ENCODE assay signal across 15 cellular contexts in the genomic region with DNA sequence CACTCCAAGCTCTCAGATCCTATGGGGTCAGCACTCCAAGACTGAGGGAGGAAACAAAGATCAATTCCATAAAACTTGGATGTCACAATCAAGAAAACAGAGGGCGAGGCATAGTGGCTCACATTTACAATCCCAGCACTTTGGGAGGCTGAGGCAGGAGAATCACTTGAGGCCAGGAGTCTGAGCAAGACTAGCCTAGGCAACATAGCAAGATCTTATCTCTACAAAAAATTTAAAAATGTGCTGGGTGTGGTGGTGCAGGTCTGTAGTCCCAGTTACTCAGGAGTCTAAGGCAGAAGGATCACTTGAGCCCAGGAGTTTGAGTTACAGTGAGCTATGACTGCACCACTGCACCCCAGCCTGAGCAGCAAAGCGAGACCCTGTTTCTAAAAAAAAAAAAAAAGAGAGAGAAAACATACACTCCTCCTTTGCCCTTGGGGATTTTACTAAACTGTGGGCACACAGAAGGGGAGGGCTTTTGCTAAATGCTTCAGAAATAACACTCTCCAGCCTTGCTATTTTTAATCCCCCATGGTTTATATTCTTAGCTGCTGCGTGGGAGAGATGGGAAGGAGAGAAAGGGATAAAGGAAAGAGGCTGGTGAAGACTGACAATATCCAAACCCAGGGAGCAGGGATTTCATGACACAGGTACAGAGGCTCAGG. TPM values are rescaled to one million over a fixed set of nuclear protein-coding genes. Genes with fewer than 3 reads are reported as not detected.
A peak's percentile ranks its signal among the peaks of the same experiment; 100 is the strongest.
DNase-seq lines count a peak whose midpoint lies in the region; ATAC-seq, FAIRE-seq and TF ChIP-seq lines count a peak whose summit lies in the region.
"Had no signal": no experiment of that assay in that cellular context is flagged by ENCODE, and none has a peak within 500 bp of the region (broad histone marks: within the 10 kb centered on the region; RNA-seq: fewer than 3 reads in every experiment).

No MANE protein-coding gene starts in this region.

- H3K4me1 Mint-ChIP-seq in activated T-cell treated with anti-CD3 and anti-CD28 coated beads, Interleukin-2, amount 50 U/mL, for 72 hours (ENCODE audit: low read depth): peaks cover 7% of the 10 kb centered on the region
- peaks cover 9% of the 10 kb centered on the region for H3K4me1 Mint-ChIP-seq in activated T-cell treated with anti-CD3 and anti-CD28 coated beads, Interleukin-2, amount 50 U/mL, for 4 hours (ENCODE audit: low read depth)
- peaks cover 20% of the 10 kb centered on the region for H3K4me1 Mint-ChIP-seq in astrocyte (ENCODE audit: low read depth, unreplicated experiment)
- no peaks in the 10 kb centered on the region for H3K4me1 Mint-ChIP-seq in progenitor cell of endocrine pancreas (ENCODE audit: low read depth)

- H3K4me3 ChIP-seq in astrocyte (ENCODE audit: insufficient read depth, low read depth, low read length) (no peak overlapping the region), mesodermal cell (ENCODE audit: extremely low read depth, insufficient read depth, low read length, poor library complexity, severe bottlenecking) (no peak overlapping the region), upper lobe of left lung (no peak overlapping the region)
- H3K4me3 ChIP-seq: testis had no signal

- no peak overlapping the region for H3K4me3 Mint-ChIP-seq in activated T-cell treated with anti-CD3 and anti-CD28 coated beads, Interleukin-2, amount 50 U/mL, for 72 hours
- H3K4me3 Mint-ChIP-seq in activated T-cell treated with anti-CD3 and anti-CD28 coated beads, Interleukin-2, amount 50 U/mL, for 4 hours: no peak overlapping the region
- H3K4me3 Mint-ChIP-seq in astrocyte (ENCODE audit: unreplicated experiment) (no peak overlapping the region), progenitor cell of endocrine pancreas (ENCODE audit: low read depth) (no peak overlapping the region)

- peaks cover 44% of the 10 kb centered on the region for H3K79me2 ChIP-seq in astrocyte (ENCODE audit: insufficient read depth, low read length)

- peak overlapping the region; percentile 68 for H3K27ac Mint-ChIP-seq in activated T-cell treated with anti-CD3 and anti-CD28 coated beads, Interleukin-2, amount 50 U/mL, for 72 hours
- H3K27ac Mint-ChIP-seq in astrocyte (ENCODE audit: unreplicated experiment) (peak overlapping the region; percentile 53), progenitor cell of endocrine pancreas (no peak overlapping the region)

- peaks cover 27% of the 10 kb centered on the region for H3K4me1 ChIP-seq in astrocyte (ENCODE audit: insufficient read depth, low read length)
- peaks cover 23% of the 10 kb centered on the region for H3K4me1 ChIP-seq in mesodermal cell (ENCODE audit: control insufficient read depth, insufficient read depth, low read length, poor library complexity, severe bottlenecking)
- H3K4me1 ChIP-seq in upper lobe of left lung: peaks cover 14 to 26% (median 23%) of the 10 kb centered on the region in 4 donors

- H3K36me3 Mint-ChIP-seq in activated T-cell treated with anti-CD3 and anti-CD28 coated beads, Interleukin-2, amount 50 U/mL, for 72 hours (ENCODE audit: insufficient read depth in 2 of 2): peaks cover 5 to 33% of the 10 kb centered on the region in 2 donors
- H3K36me3 Mint-ChIP-seq in activated T-cell treated with anti-CD3 and anti-CD28 coated beads, Interleukin-2, amount 50 U/mL, for 4 hours (ENCODE audit: insufficient read depth): peaks cover 45% of the 10 kb centered on the region
- H3K36me3 Mint-ChIP-seq in astrocyte (ENCODE audit: low read depth, unreplicated experiment) (peaks cover 36% of the 10 kb centered on the region), progenitor cell of endocrine pancreas (ENCODE audit: insufficient read depth) (peaks cover 27% of the 10 kb centered on the region)

- no peak for ATAC-seq in activated T-cell treated with anti-CD3 and anti-CD28 coated beads, Interleukin-2, amount 50 U/mL, for 72 hours (replicated peaks in 1 of 2)
- no peak for ATAC-seq in activated T-cell treated with anti-CD3 and anti-CD28 coated beads, Interleukin-2, amount 50 U/mL, for 4 hours
- ATAC-seq in upper lobe of left lung (ENCODE audit: low FRiP score in 2 of 2) (no peak), HG03354 (IDR thresholded peaks at IDR 0.05; ENCODE audit: poor library complexity, severe bottlenecking, unreplicated experiment) (no peak)

- no peak overlapping the region for H2AFZ ChIP-seq in astrocyte (ENCODE audit: low read depth, low read length)

- H3K9me3 Mint-ChIP-seq in activated T-cell treated with anti-CD3 and anti-CD28 coated beads, Interleukin-2, amount 50 U/mL, for 72 hours: no peaks in the 10 kb centered on the region
- H3K9me3 Mint-ChIP-seq in activated T-cell treated with anti-CD3 and anti-CD28 coated beads, Interleukin-2, amount 50 U/mL, for 4 hours: no peaks in the 10 kb centered on the region
- H3K9me3 Mint-ChIP-seq in astrocyte (ENCODE audit: unreplicated experiment): no peaks in the 10 kb centered on the region
- H3K9me3 Mint-ChIP-seq in progenitor cell of endocrine pancreas (ENCODE audit: low read depth): no peaks in the 10 kb centered on the region

- H3K9me3 ChIP-seq in astrocyte (ENCODE audit: insufficient read depth, low read depth, low read length): no peaks in the 10 kb centered on the region
- H3K9me3 ChIP-seq in mesodermal cell (ENCODE audit: control insufficient read depth, low read length): no peaks in the 10 kb centered on the region
- H3K9me3 ChIP-seq in upper lobe of left lung: no peaks in the 10 kb centered on the region
- H3K9me3 ChIP-seq: testis had no signal

- 90 to 100% methylated on average over 1 of the region's 3 CpGs for WGBS in mesodermal cell (ENCODE audit: insufficient coverage in 2 of 2), 2 experiments
- 89% methylated on average over 3 of the region's 3 CpGs for WGBS in upper lobe of left lung, 2 donors

- TF ChIP-seq POLR2A in upper lobe of left lung (IDR thresholded peaks at IDR 0.05): no peak

- no peaks in the 10 kb centered on the region for H3K27me3 Mint-ChIP-seq in activated T-cell treated with anti-CD3 and anti-CD28 coated beads, Interleukin-2, amount 50 U/mL, for 72 hours (ENCODE audit: low read depth)
- H3K27me3 Mint-ChIP-seq in activated T-cell treated with anti-CD3 and anti-CD28 coated beads, Interleukin-2, amount 50 U/mL, for 4 hours (ENCODE audit: low read depth): no peaks in the 10 kb centered on the region
- H3K27me3 Mint-ChIP-seq in astrocyte (ENCODE audit: low read depth, unreplicated experiment) (no peaks in the 10 kb centered on the region), progenitor cell of endocrine pancreas (no peaks in the 10 kb centered on the region)

- H3K4me2 ChIP-seq in astrocyte (ENCODE audit: low read length): peak overlapping the region; percentile 17

- peak overlapping the region; percentile 39 for H3K9ac ChIP-seq in astrocyte (ENCODE audit: low read length)

- no peak for FAIRE-seq in astrocyte (lab: Jason Lieb, UNC)
- FAIRE-seq: endometrium had no signal

- no peak for TF ChIP-seq EP300 in upper lobe of left lung (IDR thresholded peaks at IDR 0.05)

- H3K27me3 ChIP-seq in astrocyte (ENCODE audit: insufficient read depth, low read length) (no peaks in the 10 kb centered on the region), upper lobe of left lung (no peaks in the 10 kb centered on the region)
- H3K27me3 ChIP-seq: testis had no signal

- peak overlapping the region; percentile 48 for H3K27ac ChIP-seq in astrocyte (ENCODE audit: low read depth, low read length)
- peak overlapping the region; percentile 16 for H3K27ac ChIP-seq in mesodermal cell (ENCODE audit: low read depth, low read length, severe bottlenecking)
- H3K27ac ChIP-seq in upper lobe of left lung: peak overlapping the region; percentile 9 to 76 (median 60)

- TF ChIP-seq CTCF in astrocyte (IDR thresholded peaks at IDR 0.05; ENCODE audit: insufficient read depth, low read depth, low read length) (no peak), upper lobe of left lung (IDR thresholded peaks at IDR 0.05) (no peak), progenitor cell of endocrine pancreas (IDR thresholded peaks at IDR 0.05; ENCODE audit: unreplicated experiment) (no peak)

- DNase-seq in activated T-cell treated with anti-CD3 and anti-CD28 coated beads, Interleukin-2, amount 50 U/mL, for 72 hours: no peak
- no peak for DNase-seq in activated T-cell treated with anti-CD3 and anti-CD28 coated beads, Interleukin-2, amount 50 U/mL, for 4 hours
- no peak for DNase-seq in astrocyte (ENCODE audit: low read depth)
- no peak for DNase-seq in upper lobe of left lung
- DNase-seq in stimulated activated naive CD4-positive, alpha-beta T cell treated with Interleukin-2 at 50 U/mL for 16 hours (lab: John Stamatoyannopoulos, UW): no peak
- DNase-seq in progenitor cell of endocrine pancreas (ENCODE audit: low spot score, unreplicated experiment): no peak
- DNase-seq: activated CD8-positive, alpha-beta memory T cell treated with anti-CD3 and anti-CD28 coated beads, Interleukin-2, amount 50 U/mL, for 48 hours; AML-193; left cardiac atrium; NCI-H1105 treated with DMSO at 0.1 percent for 48 hours; testis had no signal

- H3K36me3 ChIP-seq in astrocyte (ENCODE audit: insufficient read depth, low read length) (peaks cover 65% of the 10 kb centered on the region), mesodermal cell (ENCODE audit: control insufficient read depth, insufficient read depth, low read length) (peaks cover 94% of the 10 kb centered on the region), upper lobe of left lung (peaks cover 59 to 98% (median 96%) of the 10 kb centered on the region in 4 donors)

- peaks cover 46% of the 10 kb centered on the region for H4K20me1 ChIP-seq in astrocyte (ENCODE audit: insufficient read depth, low read length)

RNA-seq across cellular contexts. Expression of a gene that starts 18.1 kb away (rescaled TPM):
- total RNA-seq in activated T-cell treated with anti-CD3 and anti-CD28 coated beads, Interleukin-2, amount 50 U/mL, for 72 hours: 100 to 1,000 TPM; 152 to 163 TPM
- 100 to 1,000 TPM; 144 to 174 (median 149) TPM for total RNA-seq in activated T-cell treated with anti-CD3 and anti-CD28 coated beads, Interleukin-2, amount 50 U/mL, for 4 hours
- 98.3 and 99.3 TPM in 2 replicates for total RNA-seq in astrocyte
- 106 TPM for polyA plus RNA-seq in mesodermal cell (2013, experiment 1 of 2)
- 77.0 TPM for polyA plus RNA-seq in mesodermal cell (2013, experiment 2 of 2)
- total RNA-seq in upper lobe of left lung: 100 to 1,000 TPM; 198 to 969 (median 229) TPM
- total RNA-seq in progenitor cell of endocrine pancreas: 103 and 111 TPM in 2 replicates

RNA-seq across cellular contexts. Expression of a gene that starts 18.8 kb away (rescaled TPM):
- not detected for total RNA-seq in activated T-cell treated with anti-CD3 and anti-CD28 coated beads, Interleukin-2, amount 50 U/mL, for 72 hours
- not detected for total RNA-seq in activated T-cell treated with anti-CD3 and anti-CD28 coated beads, Interleukin-2, amount 50 U/mL, for 4 hours
- not detected in 2 replicates for total RNA-seq in astrocyte
- polyA plus RNA-seq in mesodermal cell (2013, experiment 1 of 2): not detected
- not detected for polyA plus RNA-seq in mesodermal cell (2013, experiment 2 of 2)
- not detected for total RNA-seq in upper lobe of left lung
- not detected in 2 replicates for total RNA-seq in progenitor cell of endocrine pancreas
- total RNA-seq: left cardiac atrium, RPMI7951 had no signal

RNA-seq across cellular contexts. Expression of a gene that starts 26.0 kb away (rescaled TPM):
- 10 to 100 TPM; 93.3 to 98.7 TPM for total RNA-seq in activated T-cell treated with anti-CD3 and anti-CD28 coated beads, Interleukin-2, amount 50 U/mL, for 72 hours
- 10 to 100 TPM; 32.2 to 38.3 (median 37.9) TPM for total RNA-seq in activated T-cell treated with anti-CD3 and anti-CD28 coated beads, Interleukin-2, amount 50 U/mL, for 4 hours
- 44.6 and 48.2 TPM in 2 replicates for total RNA-seq in astrocyte
- 37.3 TPM for polyA plus RNA-seq in mesodermal cell (2013, experiment 1 of 2)
- polyA plus RNA-seq in mesodermal cell (2013, experiment 2 of 2): 39.6 TPM
- total RNA-seq in upper lobe of left lung: 100 to 1,000 TPM in 1 of 6 donors, 10 to 100 TPM in 5; 30.4 to 105 (median 37.6) TPM
- 67.6 and 71.2 TPM in 2 replicates for total RNA-seq in progenitor cell of endocrine pancreas

RNA-seq across cellular contexts. Expression of a gene that starts 49.1 kb away (rescaled TPM):
- total RNA-seq in activated T-cell treated with anti-CD3 and anti-CD28 coated beads, Interleukin-2, amount 50 U/mL, for 72 hours: 10 to 100 TPM; 31.7 to 33.8 TPM
- total RNA-seq in activated T-cell treated with anti-CD3 and anti-CD28 coated beads, Interleukin-2, amount 50 U/mL, for 4 hours: 10 to 100 TPM; 15.6 to 25.0 (median 17.9) TPM
- total RNA-seq in astrocyte: 59.4 and 63.2 TPM in 2 replicates
- 46.8 TPM for polyA plus RNA-seq in mesodermal cell (2013, experiment 1 of 2)
- polyA plus RNA-seq in mesodermal cell (2013, experiment 2 of 2): 38.1 TPM
- total RNA-seq in upper lobe of left lung: 10 to 100 TPM; 26.3 to 67.1 (median 45.1) TPM
- 28.3 and 30.1 TPM in 2 replicates for total RNA-seq in progenitor cell of endocrine pancreas
